Comparison of ENCODE assay signal across 20 cellular contexts in genomic region chr3:127452321-127452821, GRCh38.
DNase-seq lines count a peak whose midpoint lies in the region; ATAC-seq, FAIRE-seq and TF ChIP-seq lines count a peak whose summit lies in the region.
"Had no signal": no experiment of that assay in that cellular context is flagged by ENCODE, and none has a peak within 500 bp of the region (broad histone marks: within the 10 kb centered on the region; RNA-seq: fewer than 3 reads in every experiment).

No MANE protein-coding gene starts in this region.

- no CpG with 5 or more reads among the region's 7 CpGs for WGBS in right lobe of liver (ENCODE audit: insufficient coverage, low coverage, low lambda C conversion rate, missing lambda C conversion rate)
- 11% methylated on average over 5 of the region's 7 CpGs for WGBS in HepG2 (ENCODE audit: low lambda C conversion rate)
- 87 to 96% methylated on average over 4 to 7 of the region's 7 CpGs for WGBS in upper lobe of left lung, 2 donors

- POLR2A ChIA-PET in HepG2 (lab: Yijun Ruan, JAX): no interaction called here

- no peak for ATAC-seq in right lobe of liver
- no peak for ATAC-seq in HepG2
- ATAC-seq in upper lobe of left lung (ENCODE audit: low FRiP score in 2 of 2): no peak
- ATAC-seq: body of pancreas; naive thymus-derived CD8-positive, alpha-beta T cell had no signal

- DNase-seq in right lobe of liver: peak; percentile 13 to 28 (median 21)
- DNase-seq in HepG2 (ENCODE audit: low spot score): no peak
- peak; percentile 64 for DNase-seq in coronary artery (ENCODE audit: low spot score)
- DNase-seq in neural progenitor cell (ENCODE audit: low spot score): peak; percentile 77
- DNase-seq in upper lobe of left lung: peak; percentile 14 to 39
- DNase-seq in dedifferentiated amniotic fluid mesenchymal stem cell (ENCODE audit: extremely low spot score): no peak
- no peak for DNase-seq in NCI-H1694 (lab: John Stamatoyannopoulos, UW)
- no peak for DNase-seq in stimulated activated CD4-positive, alpha-beta T cell treated with anti-CD3 and anti-CD28 coated beads, Interleukin-4, amount 100 ng/mL, for 24 hours
- DNase-seq: activated CD4-positive, alpha-beta T cell treated with anti-CD3 and anti-CD28 coated beads, Interleukin-2, amount 50 U/mL, for 48 hours; CD4-positive, alpha-beta memory T cell; DMS53; KBM-7; mammary epithelial cell; NCI-H2081; testis had no signal

- H3K27me3 Mint-ChIP-seq in neural progenitor cell (ENCODE audit: insufficient read depth, low read depth): peaks cover 43% of the 10 kb centered on the region

- peaks cover 0 to 11% (median 3%) of the 10 kb centered on the region in 4 donors for H3K4me1 ChIP-seq in right lobe of liver
- no peaks in the 10 kb centered on the region for H3K4me1 ChIP-seq in HepG2 (ENCODE audit: insufficient read depth, low read length)
- peaks cover 24% of the 10 kb centered on the region for H3K4me1 ChIP-seq in neural progenitor cell
- H3K4me1 ChIP-seq in upper lobe of left lung: peaks cover 19 to 24% (median 23%) of the 10 kb centered on the region in 4 donors

- no peaks in the 10 kb centered on the region for H3K79me2 ChIP-seq in HepG2 (ENCODE audit: insufficient read depth, low read length)
- H3K79me2 ChIP-seq in neural progenitor cell (ENCODE audit: low read depth): no peaks in the 10 kb centered on the region
- H3K79me2 ChIP-seq: hepatocyte had no signal

- no peak for FAIRE-seq in HepG2 (lab: Jason Lieb, UNC)
- FAIRE-seq: colon, keratinocyte had no signal

- no peak overlapping the region for H3K4me3 ChIP-seq in right lobe of liver
- no peak overlapping the region for H3K4me3 ChIP-seq in HepG2 (replicated peaks in 1 of 3; ENCODE audit: insufficient read depth in 1 of 3, low read depth in 2 of 3, low read length in 3 of 3)
- no peak overlapping the region for H3K4me3 ChIP-seq in coronary artery
- H3K4me3 ChIP-seq in neural progenitor cell: no peak overlapping the region
- no peak overlapping the region for H3K4me3 ChIP-seq in upper lobe of left lung
- H3K4me3 ChIP-seq: body of pancreas, hepatocyte, testis had no signal

- no peaks in the 10 kb centered on the region for H3K36me3 Mint-ChIP-seq in neural progenitor cell
- H3K36me3 Mint-ChIP-seq: CD4-positive, alpha-beta memory T cell had no signal

- H2AFZ ChIP-seq in HepG2 (ENCODE audit: low read length): no peak overlapping the region
- no peak overlapping the region for H2AFZ ChIP-seq in neural progenitor cell (replicated peaks)
- H2AFZ ChIP-seq: hepatocyte had no signal

- H3K27ac ChIP-seq in right lobe of liver: no peak overlapping the region
- no peak overlapping the region for H3K27ac ChIP-seq in HepG2 (ENCODE audit: extremely low read length, insufficient read depth, low read length)
- no peak overlapping the region for H3K27ac ChIP-seq in coronary artery
- no peak overlapping the region for H3K27ac ChIP-seq in neural progenitor cell
- H3K27ac ChIP-seq in upper lobe of left lung: no peak overlapping the region
- H3K27ac ChIP-seq: body of pancreas, hepatocyte, testis had no signal

- peaks cover 41% of the 10 kb centered on the region for H3K4me1 Mint-ChIP-seq in neural progenitor cell

- no peaks in the 10 kb centered on the region for H3K36me3 ChIP-seq in right lobe of liver
- no peaks in the 10 kb centered on the region for H3K36me3 ChIP-seq in HepG2 (replicated peaks in 1 of 2; ENCODE audit: control insufficient read depth in 1 of 2, insufficient read depth in 2 of 2, low read length in 2 of 2)
- H3K36me3 ChIP-seq in neural progenitor cell: no peaks in the 10 kb centered on the region
- H3K36me3 ChIP-seq in upper lobe of left lung: no peaks in the 10 kb centered on the region

- no peak overlapping the region for H3K9ac ChIP-seq in HepG2 (ENCODE audit: insufficient read depth, low read depth, low read length)
- no peak overlapping the region for H3K9ac ChIP-seq in neural progenitor cell

- 0 out of 2 replicates have a peak, but pooled peaks cover 2% of the 10 kb centered on the region for H4K20me1 ChIP-seq in HepG2 (ENCODE audit: insufficient read depth, low read length)
- H4K20me1 ChIP-seq in neural progenitor cell (ENCODE audit: low read depth): no peaks in the 10 kb centered on the region

- intact Hi-C loops in right lobe of liver (cut with DNase I) (loop anchor here in 1 of 2 donors (10.0 kb wide), 1 partner anchor 698 kb away; no protein-coding TSS in a partner anchor), HepG2 (cut with micrococcal nuclease; ENCODE audit: unreplicated experiment) (no loop called here)

- H3K4me2 ChIP-seq in HepG2 (ENCODE audit: low read depth, low read length) (no peak overlapping the region), neural progenitor cell (peak overlapping the region; percentile 27)
- H3K4me2 ChIP-seq: hepatocyte had no signal

- in situ Hi-C loops in HepG2 (cut with HindIII; ENCODE audit: extremely low pct_ligation_motif_present, low pct_unique_long_range_greater_than_20kb): loop anchor here (10.0 kb wide), 2 partner anchors 198 to 698 kb away; no protein-coding TSS in a partner anchor

- no peak for TF ChIP-seq EP300 in HepG2 (IDR thresholded peaks at IDR 0.05; ENCODE audit: low read depth in 2 of 2, low read length in 2 of 2)
- no peak for TF ChIP-seq EP300 in HepG2 (CRISPR knock-in tag; IDR thresholded peaks at IDR 0.05; ENCODE audit: borderline replicate concordance)
- TF ChIP-seq EP300 in upper lobe of left lung (IDR thresholded peaks at IDR 0.05): no peak

- no TSS peak for BruUV-seq in HepG2 (replicated peaks; lab: Mats Ljungman, UMichigan)

- H3K4me3 Mint-ChIP-seq in neural progenitor cell: no peak overlapping the region
- H3K4me3 Mint-ChIP-seq: CD4-positive, alpha-beta memory T cell; naive thymus-derived CD8-positive, alpha-beta T cell had no signal

- H3K9me3 ChIP-seq in right lobe of liver (no peaks in the 10 kb centered on the region), HepG2 (ENCODE audit: low read length) (no peaks in the 10 kb centered on the region), neural progenitor cell (ENCODE audit: low read depth) (no peaks in the 10 kb centered on the region), upper lobe of left lung (no peaks in the 10 kb centered on the region)
- H3K9me3 ChIP-seq: body of pancreas, testis had no signal

- CTCF ChIA-PET in HepG2 (lab: Yijun Ruan, JAX; ENCODE audit: low intra/inter-chr PET ratio, low total read pairs): no interaction called here

- no peaks in the 10 kb centered on the region for H3F3A ChIP-seq in neural progenitor cell (ENCODE audit: low read depth)

- no peak for TF ChIP-seq CTCF in right lobe of liver (IDR thresholded peaks at IDR 0.05)
- no peak for TF ChIP-seq CTCF in HepG2 (CRISPR knock-in tag; IDR thresholded peaks at IDR 0.05)
- TF ChIP-seq CTCF in coronary artery (IDR thresholded peaks at IDR 0.05): no peak
- TF ChIP-seq CTCF in neural progenitor cell (IDR thresholded peaks at IDR 0.05): no peak
- TF ChIP-seq CTCF in upper lobe of left lung (IDR thresholded peaks at IDR 0.05): no peak

- H3K9me3 Mint-ChIP-seq in neural progenitor cell: no peaks in the 10 kb centered on the region
- H3K9me3 Mint-ChIP-seq: naive thymus-derived CD8-positive, alpha-beta T cell had no signal

- H3K27me3 ChIP-seq in right lobe of liver (peaks cover 0 to 25% of the 10 kb centered on the region in 2 donors), HepG2 (ENCODE audit: control insufficient read depth in 1 of 2, insufficient read depth in 2 of 2, low read length in 2 of 2) (peaks cover 0 to 53% of the 10 kb centered on the region in 2 experiments; a peak in 4 of 5 replicates), neural progenitor cell (peaks cover 42% of the 10 kb centered on the region), upper lobe of left lung (peaks cover 0 to 16% (median 5%) of the 10 kb centered on the region in 4 donors)
- H3K27me3 ChIP-seq: testis had no signal

- peak overlapping the region; percentile 24 for H3K27ac Mint-ChIP-seq in neural progenitor cell
- H3K27ac Mint-ChIP-seq: CD4-positive, alpha-beta memory T cell; naive thymus-derived CD8-positive, alpha-beta T cell had no signal

- no peak for TF ChIP-seq POLR2A in right lobe of liver (IDR thresholded peaks at IDR 0.05)
- no peak for TF ChIP-seq POLR2A in HepG2 (IDR thresholded peaks at IDR 0.05; ENCODE audit: insufficient read depth in 1 of 2, low read depth in 2 of 2, low read length in 2 of 2)
- TF ChIP-seq POLR2A in upper lobe of left lung (IDR thresholded peaks at IDR 0.05): no peak

- TF ChIP-seq RAD21 in HepG2 (CRISPR knock-in tag; IDR thresholded peaks at IDR 0.05): no peak

TF ChIP-seq in HepG2, 621 proteins besides CTCF, POLR2A, EP300 and RAD21 (continues in another document):
- TF ChIP-seq TARDBP (CRISPR knock-in tag; IDR thresholded peaks at IDR 0.05) (no peak), SOX5 (CRISPR knock-in tag; IDR thresholded peaks at IDR 0.05; ENCODE audit: borderline replicate concordance) (no peak), AGO1 (IDR thresholded peaks at IDR 0.05; ENCODE audit: low read depth, low read length, poor library complexity, severe bottlenecking) (no peak), ZNF770 (CRISPR knock-in tag; IDR thresholded peaks at IDR 0.05) (no peak), MIER2 (CRISPR knock-in tag; IDR thresholded peaks at IDR 0.05) (no peak)

Comparison
In these comparisons a context has a peak if more than half of its experiments do, and no peak if none do; other contexts are left out.
1. DNase-seq: peak in right lobe of liver (3 of 3), coronary artery (single experiment), neural progenitor cell (single experiment) and upper lobe of left lung (2 of 2); none in HepG2 (single experiment), dedifferentiated amniotic fluid mesenchymal stem cell (single experiment), NCI-H1694 (single experiment) and stimulated activated CD4-positive, alpha-beta T cell treated with anti-CD3 and anti-CD28 coated beads, Interleukin-4, amount 100 ng/mL, for 24 hours (single experiment).